In the genomic region with DNA sequence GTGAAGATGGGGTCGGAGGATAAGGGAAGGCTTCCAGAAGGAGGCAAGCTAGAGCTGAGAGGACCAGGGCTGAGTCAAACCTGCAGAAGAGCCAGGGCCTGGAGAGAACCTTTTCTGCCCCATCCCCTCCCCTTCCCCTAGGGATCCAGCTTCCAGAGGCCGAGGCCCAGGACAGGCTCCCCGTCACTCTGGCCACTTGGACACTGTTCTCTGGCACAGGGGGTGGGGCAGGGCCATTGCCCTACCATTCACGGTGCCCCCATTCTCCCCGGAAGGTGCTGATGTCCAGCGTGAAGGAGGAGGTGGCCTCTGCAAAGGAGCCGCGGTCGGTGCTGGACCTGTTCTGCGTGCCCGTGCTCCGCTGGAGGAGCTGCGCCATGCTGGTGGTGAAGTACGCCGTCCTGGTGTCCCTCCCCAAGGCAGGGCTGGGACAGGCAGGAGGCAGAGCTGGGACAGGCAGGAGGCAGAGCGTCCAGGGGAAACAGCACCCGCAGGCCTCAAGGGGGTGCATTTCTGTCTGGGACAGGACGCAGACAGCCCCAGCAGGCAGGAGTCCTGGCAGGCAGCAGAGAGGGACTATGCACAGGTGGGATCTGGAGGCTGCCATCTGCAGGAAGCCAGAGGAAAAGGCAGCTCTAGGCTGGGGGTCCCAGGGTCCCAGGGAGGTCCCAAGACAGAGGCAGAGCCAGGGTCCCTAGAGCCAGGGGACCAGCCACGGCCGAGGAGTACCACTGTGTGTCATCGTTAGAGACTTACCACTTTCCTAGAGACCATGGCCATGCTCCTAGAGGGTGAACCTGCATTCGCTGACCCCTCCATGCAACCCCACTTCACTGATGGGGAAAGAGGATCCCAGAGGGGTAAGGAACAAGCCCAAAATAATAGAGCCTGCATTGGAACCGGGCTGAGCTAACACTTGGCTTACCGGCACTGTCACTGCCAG, we compare ENCODE assay signal across 17 cellular contexts. TPM values are rescaled to one million over a fixed set of nuclear protein-coding genes. Genes with fewer than 3 reads are reported as not detected.
DNase-seq lines count a peak whose midpoint lies in the region; ATAC-seq and TF ChIP-seq lines count a peak whose summit lies in the region.
"Had no signal": no experiment of that assay in that cellular context is flagged by ENCODE, and none has a peak within 500 bp of the region (broad histone marks: within the 10 kb centered on the region; RNA-seq: fewer than 3 reads in every experiment).

No MANE protein-coding gene starts in this region.

- no peaks in the 10 kb centered on the region for H3K9me3 ChIP-seq in PC-9 (ENCODE audit: insufficient read depth, low read depth)
- H3K9me3 ChIP-seq in iPS DF 6.9 (ENCODE audit: control insufficient read depth, insufficient read depth, low read length), result no peaks in the 10 kb centered on the region
- no peaks in the 10 kb centered on the region for H3K9me3 ChIP-seq in upper lobe of right lung
- H3K9me3 ChIP-seq: heart left ventricle, ovary had no signal

- CTCF ChIA-PET in PC-9 (lab: Charles Lee), result interaction anchor here (0.6 kb wide), 1 partner anchor 115 kb away, joined by 4 read pairs; no protein-coding TSS in a partner anchor

- WGBS in iPS DF 6.9 (ENCODE audit: insufficient coverage, insufficient read length), result no CpG with 5 or more reads among the region's 24 CpGs

- H3K4me1 Mint-ChIP-seq in stimulated activated memory B cell treated with anti-CD40 and anti-IgM and Interleukin-4, amounts not matched to agents 10 μg/mL and 1 μg/mL and 100 μg/mL, for 72 hours, result no peaks in the 10 kb centered on the region

- POLR2A ChIA-PET in PC-9 (lab: Charles Lee; ENCODE audit: unreplicated experiment), result no interaction called here

- no peaks in the 10 kb centered on the region for H3K36me3 ChIP-seq in PC-9 (ENCODE audit: low read depth)
- no peaks in the 10 kb centered on the region for H3K36me3 ChIP-seq in iPS DF 6.9 (ENCODE audit: control insufficient read depth, insufficient read depth, low read length)
- H3K36me3 ChIP-seq in upper lobe of right lung, result no peaks in the 10 kb centered on the region
- H3K36me3 ChIP-seq: heart left ventricle, ovary had no signal

- peaks cover 11% of the 10 kb centered on the region for H3K4me1 ChIP-seq in PC-9 (replicated peaks; ENCODE audit: insufficient read depth)
- H3K4me1 ChIP-seq in iPS DF 6.9 (ENCODE audit: control insufficient read depth, insufficient read depth, low read length), result peaks cover 14% of the 10 kb centered on the region
- H3K4me1 ChIP-seq in upper lobe of right lung, result no peaks in the 10 kb centered on the region

- H3K27me3 ChIP-seq in PC-9 (ENCODE audit: insufficient read depth, low read depth), result no peaks in the 10 kb centered on the region
- no peaks in the 10 kb centered on the region for H3K27me3 ChIP-seq in iPS DF 6.9 (ENCODE audit: control insufficient read depth, insufficient read depth, low read length)
- H3K27me3 ChIP-seq in upper lobe of right lung, result no peaks in the 10 kb centered on the region
- H3K27me3 ChIP-seq: ovary had no signal

- no peak overlapping the region for H3K4me3 ChIP-seq in PC-9
- no peak overlapping the region for H3K4me3 ChIP-seq in iPS DF 6.9 (ENCODE audit: low read length)
- no peak overlapping the region for H3K4me3 ChIP-seq in upper lobe of right lung
- H3K4me3 ChIP-seq: heart left ventricle, lung, ovary had no signal

- no peaks in the 10 kb centered on the region for H4K20me1 ChIP-seq in PC-9 (ENCODE audit: insufficient read depth)

- no peaks in the 10 kb centered on the region for H3K36me3 Mint-ChIP-seq in stimulated activated memory B cell treated with anti-CD40 and anti-IgM and Interleukin-4, amounts not matched to agents 10 μg/mL and 1 μg/mL and 100 μg/mL, for 72 hours

- H3K9me3 Mint-ChIP-seq in stimulated activated memory B cell treated with anti-CD40 and anti-IgM and Interleukin-4, amounts not matched to agents 10 μg/mL and 1 μg/mL and 100 μg/mL, for 72 hours, result no peaks in the 10 kb centered on the region

- no peak overlapping the region for H2AFZ ChIP-seq in PC-9

- peaks cover 19% of the 10 kb centered on the region for H3K27me3 Mint-ChIP-seq in stimulated activated memory B cell treated with anti-CD40 and anti-IgM and Interleukin-4, amounts not matched to agents 10 μg/mL and 1 μg/mL and 100 μg/mL, for 72 hours

- H3K79me2 ChIP-seq in PC-9 (ENCODE audit: low read depth), result no peaks in the 10 kb centered on the region

- no peak for ATAC-seq in upper lobe of right lung
- no peak for ATAC-seq in stimulated activated memory B cell treated with anti-CD40 and anti-IgM and Interleukin-4, amounts not matched to agents 10 μg/mL and 1 μg/mL and 100 μg/mL, for 72 hours
- ATAC-seq: activated CD4-positive, CD25-positive, alpha-beta regulatory T cell treated with anti-CD3 and anti-CD28 coated beads, Interleukin-2, amount 50 U/mL, for 24 hours; heart left ventricle had no signal

- H3K27ac ChIP-seq in PC-9 (no peak overlapping the region), iPS DF 6.9 (ENCODE audit: low read length) (no peak overlapping the region), upper lobe of right lung (no peak overlapping the region)
- H3K27ac ChIP-seq: heart left ventricle, ovary had no signal

- peak; percentile 48 for DNase-seq in activated effector memory CD4-positive, alpha-beta T cell treated with anti-CD3 and anti-CD28 coated beads, Interleukin-2, amount 50 U/mL, for 16 hours
- no peak for DNase-seq in activated effector memory CD4-positive, alpha-beta T cell treated with Interleukin-2 at 50 U/mL for 16 hours
- no peak for DNase-seq in PC-9
- peak; percentile 50 for DNase-seq in iPS DF 6.9 (ENCODE audit: low read depth, low spot score)
- DNase-seq in upper lobe of right lung, result peak; percentile 55
- no peak for DNase-seq in T-helper 1 cell
- DNase-seq in stimulated activated CD4-positive, alpha-beta T cell treated with anti-CD3 and anti-CD28 coated beads, Interleukin-4, amount 100 ng/mL, for 1 hour, result no peak
- DNase-seq: activated T-cell treated with anti-CD3 and anti-CD28 coated beads, Interleukin-2, amount 50 U/mL, for 1 hour; ovary had no signal

- no peak for TF ChIP-seq CTCF in PC-9 (conservative IDR thresholded peaks at IDR 0.05)
- TF ChIP-seq CTCF in upper lobe of right lung (IDR thresholded peaks at IDR 0.05), result no peak

- intact Hi-C loops in PC-9 (cut with micrococcal nuclease; ENCODE audit: unreplicated experiment), result no loop called here
- intact Hi-C loops in upper lobe of right lung (cut with DNase I), result no loop called here

- H3K27ac Mint-ChIP-seq in stimulated activated memory B cell treated with anti-CD40 and anti-IgM and Interleukin-4, amounts not matched to agents 10 μg/mL and 1 μg/mL and 100 μg/mL, for 72 hours, result no peak overlapping the region

- H3K4me2 ChIP-seq in PC-9, result peak overlapping the region; percentile 76; the same call in 1 of the 2 replicates

- no TSS peak for BruUV-seq in PC-9 (replicated peaks; lab: Mats Ljungman, UMichigan)

- H3F3A ChIP-seq in PC-9 (ENCODE audit: insufficient read depth, low read depth), result peaks cover 8% of the 10 kb centered on the region; the same call in 1 of the 2 replicates

- H3K9me2 ChIP-seq in PC-9 (ENCODE audit: insufficient read depth), result no peaks in the 10 kb centered on the region

- H3K4me3 Mint-ChIP-seq in stimulated activated memory B cell treated with anti-CD40 and anti-IgM and Interleukin-4, amounts not matched to agents 10 μg/mL and 1 μg/mL and 100 μg/mL, for 72 hours, result no peak overlapping the region

RNA-seq across cellular contexts. Expression of gene SLC22A11, which starts 9.5 kb away (rescaled TPM):
- total RNA-seq in PC-9 (2021), result 0.41 and 1.1 TPM in 2 replicates
- not detected for total RNA-seq in upper lobe of right lung
- total RNA-seq: astrocyte, Daoy, heart left ventricle, lung, SK-MEL-5, urinary bladder had no signal

RNA-seq across cellular contexts. Expression of gene SLC22A12, which starts 25.8 kb away (rescaled TPM):
- total RNA-seq in PC-9 (2021), result not detected in 2 replicates
- total RNA-seq in upper lobe of right lung, result not detected
- total RNA-seq: astrocyte, Daoy, heart left ventricle, lung, ovary, SK-MEL-5, urinary bladder had no signal

Comparison
In these comparisons a context has a peak if more than half of its experiments do, and no peak if none do; other contexts are left out.
1. DNase-seq: peak in activated effector memory CD4-positive, alpha-beta T cell treated with anti-CD3 and anti-CD28 coated beads, Interleukin-2, amount 50 U/mL, for 16 hours (single experiment), iPS DF 6.9 (single experiment) and upper lobe of right lung (single experiment); none in activated effector memory CD4-positive, alpha-beta T cell treated with Interleukin-2 at 50 U/mL for 16 hours (single experiment), PC-9 (0 of 2), T-helper 1 cell (0 of 5) and stimulated activated CD4-positive, alpha-beta T cell treated with anti-CD3 and anti-CD28 coated beads, Interleukin-4, amount 100 ng/mL, for 1 hour (single experiment).